ENCODE assay signal across 14 cellular contexts in genomic region chr11:40099391-40100169, GRCh38.
"Had no signal": no experiment of that assay in that cellular context is flagged by ENCODE, and none has a peak within 500 bp of the region (broad histone marks: within the 10 kb centered on the region; RNA-seq: fewer than 3 reads in every experiment).

No MANE protein-coding gene starts in this region.

- H3K4me3 ChIP-seq: lower lobe of right lung had no signal

- DNase-seq: activated CD4-positive, CD25-positive, alpha-beta regulatory T cell treated with anti-CD3 and anti-CD28 coated beads, Interleukin-2, amount 50 U/mL, for 72 hours; activated naive CD4-positive, alpha-beta T cell; activated naive CD8-positive, alpha-beta T cell treated with anti-CD3 and anti-CD28 coated beads, Interleukin-2, amount 10 ng/mL, durations not matched to agents 7 days and 5 days; activated T-cell treated with anti-CD3 and anti-CD28 coated beads for 4 hours; brain microvascular endothelial cell; dermis blood vessel endothelial cell; effector memory CD8-positive, alpha-beta T cell; foreskin melanocyte; head of caudate nucleus; left colon; lower lobe of right lung; stimulated activated CD4-positive, alpha-beta T cell treated with anti-CD3 and anti-CD28 coated beads, Interleukin-1b, Interleukin-23, amount 100 ng/mL, for 48 hours; stimulated activated naive CD8-positive, alpha-beta T cell treated with anti-CD3 and anti-CD28 coated beads, Interleukin-15, amount 100 ng/mL, for 72 hours had no signal

- H3K36me3 ChIP-seq: brain microvascular endothelial cell, lower lobe of right lung had no signal

- ATAC-seq: effector memory CD8-positive, alpha-beta T cell; left colon; lower lobe of right lung; stimulated activated naive CD8-positive, alpha-beta T cell treated with anti-CD3 and anti-CD28 coated beads, Interleukin-15, amount 100 ng/mL, for 72 hours had no signal

- H3K4me1 Mint-ChIP-seq: activated naive CD8-positive, alpha-beta T cell treated with anti-CD3 and anti-CD28 coated beads, Interleukin-2, amount 10 ng/mL, durations not matched to agents 7 days and 5 days; stimulated activated naive CD8-positive, alpha-beta T cell treated with anti-CD3 and anti-CD28 coated beads, Interleukin-15, amount 100 ng/mL, for 72 hours had no signal

- H3K4me1 ChIP-seq: lower lobe of right lung had no signal

- H3K27ac ChIP-seq: brain microvascular endothelial cell, lower lobe of right lung had no signal

- H3K27me3 Mint-ChIP-seq: activated naive CD8-positive, alpha-beta T cell treated with anti-CD3 and anti-CD28 coated beads, Interleukin-2, amount 10 ng/mL, durations not matched to agents 7 days and 5 days; effector memory CD8-positive, alpha-beta T cell; stimulated activated naive CD8-positive, alpha-beta T cell treated with anti-CD3 and anti-CD28 coated beads, Interleukin-15, amount 100 ng/mL, for 72 hours had no signal

- H3K36me3 Mint-ChIP-seq: activated naive CD8-positive, alpha-beta T cell treated with anti-CD3 and anti-CD28 coated beads, Interleukin-2, amount 10 ng/mL, durations not matched to agents 7 days and 5 days had no signal

- H3K4me3 Mint-ChIP-seq: activated naive CD8-positive, alpha-beta T cell treated with anti-CD3 and anti-CD28 coated beads, Interleukin-2, amount 10 ng/mL, durations not matched to agents 7 days and 5 days; effector memory CD8-positive, alpha-beta T cell; mesothelial cell of epicardium; stimulated activated naive CD8-positive, alpha-beta T cell treated with anti-CD3 and anti-CD28 coated beads, Interleukin-15, amount 100 ng/mL, for 72 hours had no signal

- H3K27ac Mint-ChIP-seq: activated naive CD8-positive, alpha-beta T cell treated with anti-CD3 and anti-CD28 coated beads, Interleukin-2, amount 10 ng/mL, durations not matched to agents 7 days and 5 days; effector memory CD8-positive, alpha-beta T cell; mesothelial cell of epicardium; stimulated activated naive CD8-positive, alpha-beta T cell treated with anti-CD3 and anti-CD28 coated beads, Interleukin-15, amount 100 ng/mL, for 72 hours had no signal

- H3K9me3 ChIP-seq: lower lobe of right lung had no signal

- H3K27me3 ChIP-seq: brain microvascular endothelial cell had no signal
